ENCODE assay signal across 7 cellular contexts in the genomic region with DNA sequence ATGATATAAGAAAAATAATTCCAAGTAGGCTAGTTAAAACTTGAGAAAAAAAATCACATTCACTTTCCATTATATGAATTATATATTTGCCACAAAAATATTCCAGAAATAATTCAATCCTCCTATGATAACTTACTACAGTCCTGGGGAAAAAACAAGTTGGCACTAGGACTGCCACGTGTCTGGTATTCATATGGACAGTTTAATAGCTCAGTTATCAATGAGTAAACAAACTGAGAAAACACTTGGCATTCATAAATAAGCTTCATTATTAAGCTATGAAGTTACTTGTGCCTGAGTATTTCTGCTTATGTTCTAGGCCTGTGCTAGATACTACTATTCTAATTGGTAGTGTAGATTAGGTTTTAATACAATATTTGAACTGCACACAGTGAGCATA.
"Had no signal": no experiment of that assay in that cellular context is flagged by ENCODE, and none has a peak within 500 bp of the region (broad histone marks: within the 10 kb centered on the region; RNA-seq: fewer than 3 reads in every experiment).

No MANE protein-coding gene starts in this region.

- FAIRE-seq: HTR-8/SVneo, K562 had no signal

- DNase-seq: GM23248, GOT3, H7, KG1 had no signal

- H3K4me3 ChIP-seq: GM23248, HAP-1, K562 had no signal
